ENCODE assay signal across 8 cellular contexts in the genomic region with DNA sequence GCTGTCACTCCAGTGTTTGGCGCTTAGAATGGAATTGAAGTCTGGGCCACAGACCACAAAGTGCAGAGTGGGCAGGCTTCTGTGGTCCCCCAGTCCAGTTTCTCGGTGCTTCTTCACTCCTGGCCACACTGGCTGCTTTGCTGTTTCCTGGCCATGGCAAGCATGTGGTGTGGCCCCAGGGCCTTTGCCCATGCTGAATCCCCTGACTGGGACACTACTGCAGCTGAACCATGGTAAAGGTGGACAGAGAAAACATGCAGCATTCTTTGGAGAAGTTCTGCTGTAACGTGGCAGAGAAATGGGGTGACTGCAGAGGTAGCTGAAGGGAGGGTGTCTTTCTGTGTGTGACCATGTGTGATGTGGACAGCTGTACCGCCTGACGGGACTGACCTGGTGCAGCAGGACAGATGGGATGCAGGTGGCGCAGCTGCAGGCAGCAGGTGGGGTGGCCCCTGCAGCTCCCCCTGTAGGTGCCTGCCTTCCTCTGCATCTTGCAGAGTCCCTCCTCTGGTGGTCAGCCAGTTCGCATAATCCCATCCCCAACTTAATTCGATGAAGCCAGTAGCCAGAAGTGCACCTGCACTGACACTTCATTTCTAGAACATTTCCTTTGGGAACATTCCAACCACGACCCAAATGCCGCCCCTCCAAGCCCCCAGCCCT. TPM values are rescaled to one million over a fixed set of nuclear protein-coding genes. Genes with fewer than 3 reads are reported as not detected.
DNase-seq lines count a peak whose midpoint lies in the region; ATAC-seq, FAIRE-seq and TF ChIP-seq lines count a peak whose summit lies in the region.
"Had no signal": no experiment of that assay in that cellular context is flagged by ENCODE, and none has a peak within 500 bp of the region (broad histone marks: within the 10 kb centered on the region; RNA-seq: fewer than 3 reads in every experiment).

No MANE protein-coding gene starts in this region.

- peaks cover 20% of the 10 kb centered on the region for H4K20me1 ChIP-seq in GM23338 (replicated peaks; ENCODE audit: insufficient read depth)
- peaks cover 26% of the 10 kb centered on the region; the same call in 1 of the 2 replicates for H4K20me1 ChIP-seq in K562 (replicated peaks; ENCODE audit: control insufficient read depth, insufficient read depth, low read length)

- no peak for TF ChIP-seq POLR2A in K562 (conservative IDR thresholded peaks at IDR 0.05)
- TF ChIP-seq POLR2A in heart left ventricle (IDR thresholded peaks at IDR 0.05) = no peak

- in situ Hi-C loops in K562 (cut with MboI) = no loop called here

- BruUV-seq in K562 (replicated peaks; lab: Mats Ljungman, UMichigan) = no TSS peak

- no peaks in the 10 kb centered on the region for H3K9me3 ChIP-seq in K562 (replicated peaks; ENCODE audit: control insufficient read depth, insufficient read depth, low read depth, low read length)
- H3K9me3 ChIP-seq in heart left ventricle = no peaks in the 10 kb centered on the region
- no peaks in the 10 kb centered on the region for H3K9me3 ChIP-seq in effector memory CD4-positive, alpha-beta T cell (ENCODE audit: control insufficient read depth, low read length)

- H3K9me2 ChIP-seq in GM23338 (ENCODE audit: insufficient read depth) = no peaks in the 10 kb centered on the region

- intact Hi-C loops in K562 (cut with micrococcal nuclease) (loop anchor here (5.0 kb wide), 1 partner anchor 108 kb away; no protein-coding TSS in a partner anchor), heart left ventricle (cut with DNase I) (no loop called here)

- 63% methylated on average over 10 of the region's 10 CpGs for WGBS in K562 (ENCODE audit: insufficient coverage, low coverage, missing lambda C conversion rate)
- WGBS in heart left ventricle, 4 donors = 79 to 87% (median 85%) methylated on average over 9 to 10 of the region's 10 CpGs

- TF ChIP-seq CTCF in GM06990 (IDR thresholded peaks at IDR 0.05; ENCODE audit: insufficient read depth, low read length, poor library complexity, severe bottlenecking) = peak; percentile 37
- peak; percentile 54 to 78 for TF ChIP-seq CTCF in GM23338 (conservative IDR thresholded peaks at IDR 0.05; ENCODE audit: low read depth in 2 of 2)
- TF ChIP-seq CTCF in K562 (IDR thresholded peaks at IDR 0.05 in 2 of 3, conservative IDR thresholded peaks at IDR 0.05 in 1 of 3; ENCODE audit: insufficient read depth in 2 of 3, low read depth in 1 of 3, low read length in 3 of 3) = peak in 2 of 3 experiments; percentile 57 to 90; a peak in 5 of 6 replicates
- TF ChIP-seq CTCF in heart left ventricle (IDR thresholded peaks at IDR 0.05) = no peak

- no peak overlapping the region for H3K4me3 Mint-ChIP-seq in GM23338
- H3K4me3 Mint-ChIP-seq in natural killer cell treated with Interleukin-12 subunit alpha and Interleukin-12 subunit beta and Interleukin-15 and Interleukin-18, amount 100 ng/mL, for 72 hours = no peak overlapping the region

- H3K27ac ChIP-seq in GM23338 (ENCODE audit: low read depth) (no peak overlapping the region), K562 (ENCODE audit: extremely low read depth, low read depth, low read length) (no peak overlapping the region), heart left ventricle (no peak overlapping the region)
- H3K27ac ChIP-seq in effector memory CD4-positive, alpha-beta T cell (ENCODE audit: insufficient read depth, low read length, poor library complexity, severe bottlenecking) = no peak overlapping the region

- H3K4me1 ChIP-seq in GM23338 (ENCODE audit: insufficient read depth) = peaks cover 14% of the 10 kb centered on the region
- H3K4me1 ChIP-seq in K562 (replicated peaks in 1 of 2; ENCODE audit: control insufficient read depth in 2 of 2, insufficient read depth in 2 of 2, low read length in 2 of 2) = peaks cover 25 to 36% of the 10 kb centered on the region in 2 experiments
- H3K4me1 ChIP-seq in heart left ventricle = peaks cover 0 to 23% (median 20%) of the 10 kb centered on the region in 12 donors
- H3K4me1 ChIP-seq in effector memory CD4-positive, alpha-beta T cell (ENCODE audit: control insufficient read depth, insufficient read depth, low read length, poor library complexity, severe bottlenecking) = peaks cover 20% of the 10 kb centered on the region

- CTCF ChIA-PET in K562 (lab: Yijun Ruan, JAX; ENCODE audit: low intra/inter-chr PET ratio) = no interaction called here

- peaks cover 23% of the 10 kb centered on the region for H3K4me1 Mint-ChIP-seq in GM23338
- H3K4me1 Mint-ChIP-seq in natural killer cell treated with Interleukin-12 subunit alpha and Interleukin-12 subunit beta and Interleukin-15 and Interleukin-18, amount 100 ng/mL, for 72 hours (ENCODE audit: low read depth in 2 of 2) = peaks cover 23 to 42% of the 10 kb centered on the region in 2 donors

- H3F3A ChIP-seq in GM23338 (replicated peaks; ENCODE audit: low read depth) = no peaks in the 10 kb centered on the region

- H3K27me3 ChIP-seq in GM06990 (replicated peaks; ENCODE audit: control insufficient read depth, insufficient read depth, low read length) (no peaks in the 10 kb centered on the region; the same call in 1 of the 2 replicates), GM23338 (ENCODE audit: insufficient read depth) (no peaks in the 10 kb centered on the region), K562 (ENCODE audit: control insufficient read depth in 2 of 2, insufficient read depth in 2 of 2, low read length in 2 of 2) (no peaks in the 10 kb centered on the region), heart left ventricle (no peaks in the 10 kb centered on the region)
- H3K27me3 ChIP-seq in effector memory CD4-positive, alpha-beta T cell (replicated peaks; ENCODE audit: control insufficient read depth, insufficient read depth, low read length, poor library complexity, severe bottlenecking) = no peaks in the 10 kb centered on the region

- peaks cover 18% of the 10 kb centered on the region for H3K79me2 ChIP-seq in GM23338 (replicated peaks; ENCODE audit: insufficient read depth)
- peaks cover 27% of the 10 kb centered on the region for H3K79me2 ChIP-seq in K562 (ENCODE audit: control insufficient read depth, insufficient read depth, low read length)

- H3K9ac ChIP-seq in K562 (ENCODE audit: insufficient read depth in 1 of 2, low read depth in 2 of 2, low read length in 2 of 2) = peak overlapping the region in 1 of 2 experiments; percentile 15; a peak in 1 of 4 replicates

- no peaks in the 10 kb centered on the region for H3K9me1 ChIP-seq in K562 (ENCODE audit: control insufficient read depth, insufficient read depth, low read length)

- TF ChIP-seq RAD21 in K562 (CRISPR knock-in tag; conservative IDR thresholded peaks at IDR 0.05 in 1 of 2, IDR thresholded peaks at IDR 0.05 in 1 of 2) = no peak

- ATAC-seq in GM23338 (peak; percentile 84), K562 (peak; percentile 50), heart left ventricle (no peak)
- ATAC-seq in natural killer cell treated with Interleukin-12 subunit alpha and Interleukin-12 subunit beta and Interleukin-15 and Interleukin-18, amount 100 ng/mL, for 72 hours = no peak

- H3K27ac Mint-ChIP-seq in GM23338 = no peak overlapping the region
- peak overlapping the region in 1 of 2 donors; percentile 41 for H3K27ac Mint-ChIP-seq in natural killer cell treated with Interleukin-12 subunit alpha and Interleukin-12 subunit beta and Interleukin-15 and Interleukin-18, amount 100 ng/mL, for 72 hours

- H3K36me3 ChIP-seq in GM06990 (ENCODE audit: control insufficient read depth, insufficient read depth, low read length) (peaks cover 6% of the 10 kb centered on the region), GM23338 (ENCODE audit: insufficient read depth) (peaks cover 5% of the 10 kb centered on the region; the same call in 1 of the 2 replicates), K562 (ENCODE audit: control insufficient read depth, insufficient read depth, low read length) (peaks cover 29% of the 10 kb centered on the region), heart left ventricle (peaks cover 0 to 13% (median 7%) of the 10 kb centered on the region in 9 donors)
- peaks cover 7% of the 10 kb centered on the region for H3K36me3 ChIP-seq in effector memory CD4-positive, alpha-beta T cell (ENCODE audit: control insufficient read depth, insufficient read depth, low read length)

- no peak overlapping the region for H3K4me3 ChIP-seq in GM06990 (replicated peaks; ENCODE audit: low read depth, low read length)
- no peak overlapping the region for H3K4me3 ChIP-seq in GM23338
- no peak overlapping the region for H3K4me3 ChIP-seq in K562
- H3K4me3 ChIP-seq in heart left ventricle = no peak overlapping the region
- no peak overlapping the region for H3K4me3 ChIP-seq in effector memory CD4-positive, alpha-beta T cell (ENCODE audit: insufficient read depth, low read depth, low read length, poor library complexity, severe bottlenecking)
- H3K4me3 ChIP-seq: lung had no signal

- H2AFZ ChIP-seq in GM23338 (no peak overlapping the region), K562 (ENCODE audit: low read depth, low read length) (no peak overlapping the region)

- peak; percentile 44 for FAIRE-seq in K562 (lab: Jason Lieb, UNC)

- peaks cover 16% of the 10 kb centered on the region for H3K27me3 Mint-ChIP-seq in GM23338 (ENCODE audit: insufficient read depth, low read depth, poor library complexity)
- H3K27me3 Mint-ChIP-seq in natural killer cell treated with Interleukin-12 subunit alpha and Interleukin-12 subunit beta and Interleukin-15 and Interleukin-18, amount 100 ng/mL, for 72 hours = no peaks in the 10 kb centered on the region

- H3K4me2 ChIP-seq in GM23338 (no peak overlapping the region), K562 (ENCODE audit: insufficient read depth, low read length) (no peak overlapping the region)

- POLR2A ChIA-PET in K562 (lab: Yijun Ruan, JAX) = interaction anchor here (0.6 to 1.8 kb wide), 6 partner anchors 8 to 284 kb away, joined by 3 to 9 read pairs (median 4); partner anchors contain the start of gene S100P

- peaks cover 38% of the 10 kb centered on the region for H3K36me3 Mint-ChIP-seq in GM23338 (ENCODE audit: low read depth)
- peaks cover 15% of the 10 kb centered on the region for H3K36me3 Mint-ChIP-seq in natural killer cell treated with Interleukin-12 subunit alpha and Interleukin-12 subunit beta and Interleukin-15 and Interleukin-18, amount 100 ng/mL, for 72 hours

- DNase-seq in GM06990 (ENCODE audit: extremely low read depth, insufficient read length) = no peak
- peak; percentile 78 for DNase-seq in GM23338 (ENCODE audit: low spot score)
- DNase-seq in K562 (ENCODE audit: extremely low read depth in 1 of 4, low spot score in 3 of 4) = peak in 3 of 4 experiments; percentile 61 to 67 (median 62)
- DNase-seq in natural killer cell treated with Interleukin-12 subunit alpha and Interleukin-12 subunit beta and Interleukin-15 and Interleukin-18, amount 100 ng/mL, for 72 hours (ENCODE audit: low spot score) = peak; percentile 38
- no peak for DNase-seq in activated T-cell treated with anti-CD3 and anti-CD28 coated beads, Interleukin-2, amount 50 U/mL, for 48 hours
- DNase-seq in heart left ventricle = no peak
- no peak for DNase-seq in effector memory CD4-positive, alpha-beta T cell

- no peaks in the 10 kb centered on the region for H3K9me3 Mint-ChIP-seq in GM23338
- no peaks in the 10 kb centered on the region for H3K9me3 Mint-ChIP-seq in natural killer cell treated with Interleukin-12 subunit alpha and Interleukin-12 subunit beta and Interleukin-15 and Interleukin-18, amount 100 ng/mL, for 72 hours

- no peak for TF ChIP-seq EP300 in K562 (IDR thresholded peaks at IDR 0.05; ENCODE audit: low read length)

RNA-seq across cellular contexts. Expression of gene S100P, which starts 13.2 kb away (rescaled TPM):
- 0.43 TPM in 1 of 2 replicates, not detected in the other for total RNA-seq in GM23338 (2014; rRNA removed; shearing (Covaris generic))
- polyA plus RNA-seq in GM23338 (2016; fragmentation: Nextera tagmentation; extraction: Ambion mirVana) (0.32 TPM in 1 of 2 replicates, not detected in the other), K562 (2011; rRNA removed) (2.7 and 4.1 TPM in 2 replicates), K562 (2014; fragmentation: Illumina TruSeq; extraction: Trizol) (6.9 and 7.4 TPM in 2 replicates), K562 (2014; fragmentation: Nextera tagmentation; extraction: Ambion mirVana) (10 to 100 TPM; 21.0 to 23.8 TPM), K562 (2014; rRNA removed) (5.5 and 5.7 TPM in 2 replicates), heart left ventricle (under 1 TPM; 0.19 to 0.46 TPM)
- 1.7 TPM in 1 of 2 replicates, not detected in the other for total RNA-seq in K562 (2011; cell fraction: chromatin; rRNA removed; ENCODE audit: low replicate concordance)
- 0.33 and 0.53 TPM in 2 replicates for total RNA-seq in K562 (2011; cell fraction: nucleolus; rRNA removed)
- total RNA-seq in K562 (2011; cell fraction: nucleoplasm; rRNA removed) = 0.81 TPM in 1 of 2 replicates, not detected in the other
- total RNA-seq in K562 (2014; rRNA removed) (5.8 and 7.5 TPM in 2 replicates), K562 (2014; rRNA removed; fragmentation: Illumina TruSeq; extraction: Trizol) (7.4 and 13.7 TPM in 2 replicates), K562 (2015; rRNA removed; fragmentation: Illumina TruSeq; extraction: Trizol) (7.2 and 7.5 TPM in 2 replicates), K562 (2021) (13.2 and 16.8 TPM in 2 replicates), heart left ventricle (1 to 10 TPM in 3 of 9 donors, under 1 TPM in 4, not detected in 2; 0.62 to 4.1 (median 0.87) TPM)
- polyA plus RNA-seq in K562 (2011; cell fraction: cytosol; rRNA removed) = 0.55 and 3.2 TPM in 2 replicates
- 0.30 and 1.6 TPM in 2 replicates for polyA plus RNA-seq in K562 (2011; cell fraction: nucleus; rRNA removed)
- 11.5 and 304 TPM in 2 replicates for polyA plus RNA-seq in K562 (2012)
- polyA minus RNA-seq in K562 (2011; rRNA and poly(A)+ RNA removed) = 0.15 and 0.25 TPM in 2 replicates
- polyA minus RNA-seq in K562 (2011; cell fraction: cytosol; rRNA and poly(A)+ RNA removed) = 4.8 and 23.3 TPM in 2 replicates
- polyA minus RNA-seq in K562 (2011; cell fraction: nucleus; rRNA and poly(A)+ RNA removed) = 4.7 and 6.1 TPM in 2 replicates
- 1 to 10 TPM; 4.5 to 5.1 TPM for total RNA-seq in natural killer cell treated with Interleukin-12 subunit alpha and Interleukin-12 subunit beta and Interleukin-15 and Interleukin-18, amount 100 ng/mL, for 72 hours

RNA-seq across cellular contexts. Expression of gene MRFAP1L1, which starts 29.2 kb away (rescaled TPM):
- total RNA-seq in GM23338 (2014; rRNA removed; shearing (Covaris generic)) = 58.2 and 61.6 TPM in 2 replicates
- polyA plus RNA-seq in GM23338 (2016; fragmentation: Nextera tagmentation; extraction: Ambion mirVana) (63.4 and 73.8 TPM in 2 replicates), K562 (2011; rRNA removed) (59.5 and 83.8 TPM in 2 replicates), K562 (2014; fragmentation: Illumina TruSeq; extraction: Trizol) (74.8 and 87.6 TPM in 2 replicates), K562 (2014; fragmentation: Nextera tagmentation; extraction: Ambion mirVana) (10 to 100 TPM; 37.6 to 48.1 TPM), K562 (2014; rRNA removed) (104 and 111 TPM in 2 replicates), heart left ventricle (10 to 100 TPM; 69.9 to 77.2 TPM)
- total RNA-seq in K562 (2011; cell fraction: chromatin; rRNA removed; ENCODE audit: low replicate concordance) = 23.4 and 45.9 TPM in 2 replicates
- 16.5 and 18.4 TPM in 2 replicates for total RNA-seq in K562 (2011; cell fraction: nucleolus; rRNA removed)
- 26.7 and 33.1 TPM in 2 replicates for total RNA-seq in K562 (2011; cell fraction: nucleoplasm; rRNA removed)
- total RNA-seq in K562 (2014; rRNA removed) (74.2 and 78.8 TPM in 2 replicates), K562 (2014; rRNA removed; fragmentation: Illumina TruSeq; extraction: Trizol) (85.7 and 86.2 TPM in 2 replicates), K562 (2015; rRNA removed; fragmentation: Illumina TruSeq; extraction: Trizol) (83.3 and 90.6 TPM in 2 replicates), K562 (2021) (51.3 and 53.6 TPM in 2 replicates), heart left ventricle (10 to 100 TPM; 38.2 to 50.7 (median 41.3) TPM)
- 19.4 and 37.0 TPM in 2 replicates for polyA plus RNA-seq in K562 (2011; cell fraction: cytosol; rRNA removed)
- polyA plus RNA-seq in K562 (2011; cell fraction: nucleus; rRNA removed) = 37.8 and 48.5 TPM in 2 replicates
- 49.1 and 74.0 TPM in 2 replicates for polyA plus RNA-seq in K562 (2012)
- polyA minus RNA-seq in K562 (2011; rRNA and poly(A)+ RNA removed) = 46.9 and 49.6 TPM in 2 replicates
- polyA minus RNA-seq in K562 (2011; cell fraction: cytosol; rRNA and poly(A)+ RNA removed) = 10.4 and 17.8 TPM in 2 replicates
- 13.7 and 31.7 TPM in 2 replicates for polyA minus RNA-seq in K562 (2011; cell fraction: nucleus; rRNA and poly(A)+ RNA removed)
- 10 to 100 TPM; 44.0 to 55.1 TPM for total RNA-seq in natural killer cell treated with Interleukin-12 subunit alpha and Interleukin-12 subunit beta and Interleukin-15 and Interleukin-18, amount 100 ng/mL, for 72 hours

RNA-seq across cellular contexts. Expression of gene BLOC1S4, which starts 35.5 kb away (rescaled TPM):
- 33.7 and 35.2 TPM in 2 replicates for total RNA-seq in GM23338 (2014; rRNA removed; shearing (Covaris generic))
- polyA plus RNA-seq in GM23338 (2016; fragmentation: Nextera tagmentation; extraction: Ambion mirVana) (23.9 and 26.5 TPM in 2 replicates), K562 (2011; rRNA removed) (21.0 and 25.5 TPM in 2 replicates), K562 (2014; fragmentation: Illumina TruSeq; extraction: Trizol) (10.3 and 15.0 TPM in 2 replicates), K562 (2014; fragmentation: Nextera tagmentation; extraction: Ambion mirVana) (1 to 10 TPM; 3.1 to 3.9 TPM), K562 (2014; rRNA removed) (30.9 and 37.3 TPM in 2 replicates), heart left ventricle (1 to 10 TPM; 4.4 to 6.3 TPM)
- total RNA-seq in K562 (2011; cell fraction: chromatin; rRNA removed; ENCODE audit: low replicate concordance) = 9.9 and 18.6 TPM in 2 replicates
- total RNA-seq in K562 (2011; cell fraction: nucleolus; rRNA removed) = 25.1 and 30.5 TPM in 2 replicates
- total RNA-seq in K562 (2011; cell fraction: nucleoplasm; rRNA removed) = 18.3 and 23.1 TPM in 2 replicates
- total RNA-seq in K562 (2014; rRNA removed) (31.6 and 38.3 TPM in 2 replicates), K562 (2014; rRNA removed; fragmentation: Illumina TruSeq; extraction: Trizol) (10.0 and 11.2 TPM in 2 replicates), K562 (2015; rRNA removed; fragmentation: Illumina TruSeq; extraction: Trizol) (10.5 and 10.8 TPM in 2 replicates), K562 (2021) (29.4 and 31.1 TPM in 2 replicates), heart left ventricle (10 to 100 TPM in 1 of 9 donors, 1 to 10 TPM in 8; 5.8 to 14.1 (median 7.8) TPM)
- polyA plus RNA-seq in K562 (2011; cell fraction: cytosol; rRNA removed) = 27.6 and 61.0 TPM in 2 replicates
- 14.4 and 23.7 TPM in 2 replicates for polyA plus RNA-seq in K562 (2011; cell fraction: nucleus; rRNA removed)
- polyA plus RNA-seq in K562 (2012) = 20.7 and 24.2 TPM in 2 replicates
- 5.4 and 8.9 TPM in 2 replicates for polyA minus RNA-seq in K562 (2011; rRNA and poly(A)+ RNA removed)
- 9.5 and 11.1 TPM in 2 replicates for polyA minus RNA-seq in K562 (2011; cell fraction: cytosol; rRNA and poly(A)+ RNA removed)
- polyA minus RNA-seq in K562 (2011; cell fraction: nucleus; rRNA and poly(A)+ RNA removed) = 10.4 and 14.2 TPM in 2 replicates
- total RNA-seq in natural killer cell treated with Interleukin-12 subunit alpha and Interleukin-12 subunit beta and Interleukin-15 and Interleukin-18, amount 100 ng/mL, for 72 hours = 10 to 100 TPM; 15.9 to 16.7 TPM

RNA-seq across cellular contexts. Expression of gene MRFAP1, which starts 40.0 kb away (rescaled TPM):
- total RNA-seq in GM23338 (2014; rRNA removed; shearing (Covaris generic)) = 154 and 168 TPM in 2 replicates
- polyA plus RNA-seq in GM23338 (2016; fragmentation: Nextera tagmentation; extraction: Ambion mirVana) (272 and 288 TPM in 2 replicates), K562 (2011; rRNA removed) (123 and 143 TPM in 2 replicates), K562 (2014; fragmentation: Illumina TruSeq; extraction: Trizol) (185 and 221 TPM in 2 replicates), K562 (2014; fragmentation: Nextera tagmentation; extraction: Ambion mirVana) (10 to 100 TPM; 46.0 to 59.9 TPM), K562 (2014; rRNA removed) (251 and 255 TPM in 2 replicates), heart left ventricle (100 to 1,000 TPM; 239 to 514 TPM)
- total RNA-seq in K562 (2011; cell fraction: chromatin; rRNA removed; ENCODE audit: low replicate concordance) = 15.5 and 27.2 TPM in 2 replicates
- 14.7 and 15.3 TPM in 2 replicates for total RNA-seq in K562 (2011; cell fraction: nucleolus; rRNA removed)
- total RNA-seq in K562 (2011; cell fraction: nucleoplasm; rRNA removed) = 23.0 and 24.2 TPM in 2 replicates
- total RNA-seq in K562 (2014; rRNA removed) (147 and 234 TPM in 2 replicates), K562 (2014; rRNA removed; fragmentation: Illumina TruSeq; extraction: Trizol) (151 and 173 TPM in 2 replicates), K562 (2015; rRNA removed; fragmentation: Illumina TruSeq; extraction: Trizol) (163 and 171 TPM in 2 replicates), K562 (2021) (257 and 270 TPM in 2 replicates), heart left ventricle (100 to 1,000 TPM; 162 to 300 (median 239) TPM)
- polyA plus RNA-seq in K562 (2011; cell fraction: cytosol; rRNA removed) = 93.5 and 146 TPM in 2 replicates
- 74.4 and 83.5 TPM in 2 replicates for polyA plus RNA-seq in K562 (2011; cell fraction: nucleus; rRNA removed)
- 285 and 344 TPM in 2 replicates for polyA plus RNA-seq in K562 (2012)
- polyA minus RNA-seq in K562 (2011; rRNA and poly(A)+ RNA removed) = 49.7 and 58.2 TPM in 2 replicates
- 37.6 and 63.5 TPM in 2 replicates for polyA minus RNA-seq in K562 (2011; cell fraction: cytosol; rRNA and poly(A)+ RNA removed)
- 13.9 and 29.2 TPM in 2 replicates for polyA minus RNA-seq in K562 (2011; cell fraction: nucleus; rRNA and poly(A)+ RNA removed)
- total RNA-seq in natural killer cell treated with Interleukin-12 subunit alpha and Interleukin-12 subunit beta and Interleukin-15 and Interleukin-18, amount 100 ng/mL, for 72 hours = 100 to 1,000 TPM; 102 to 123 TPM

Comparison
In these comparisons a context has a peak if more than half of its experiments do, and no peak if none do; other contexts are left out.
1. DNase-seq: peak in GM23338 (single experiment), K562 (3 of 4) and natural killer cell treated with Interleukin-12 subunit alpha and Interleukin-12 subunit beta and Interleukin-15 and Interleukin-18, amount 100 ng/mL, for 72 hours (single experiment); none in GM06990 (single experiment), activated T-cell treated with anti-CD3 and anti-CD28 coated beads, Interleukin-2, amount 50 U/mL, for 48 hours (0 of 2), heart left ventricle (0 of 5) and effector memory CD4-positive, alpha-beta T cell (0 of 3).
2. CTCF ChIP-seq: peak in GM06990 (single experiment), GM23338 (2 of 2) and K562 (2 of 3); none in heart left ventricle (0 of 12).
3. ATAC-seq: peak in GM23338 (single experiment) and K562 (single experiment); none in natural killer cell treated with Interleukin-12 subunit alpha and Interleukin-12 subunit beta and Interleukin-15 and Interleukin-18, amount 100 ng/mL, for 72 hours (0 of 2) and heart left ventricle (0 of 4).